23 cellular contexts compared by ENCODE assay signal in the genomic region with DNA sequence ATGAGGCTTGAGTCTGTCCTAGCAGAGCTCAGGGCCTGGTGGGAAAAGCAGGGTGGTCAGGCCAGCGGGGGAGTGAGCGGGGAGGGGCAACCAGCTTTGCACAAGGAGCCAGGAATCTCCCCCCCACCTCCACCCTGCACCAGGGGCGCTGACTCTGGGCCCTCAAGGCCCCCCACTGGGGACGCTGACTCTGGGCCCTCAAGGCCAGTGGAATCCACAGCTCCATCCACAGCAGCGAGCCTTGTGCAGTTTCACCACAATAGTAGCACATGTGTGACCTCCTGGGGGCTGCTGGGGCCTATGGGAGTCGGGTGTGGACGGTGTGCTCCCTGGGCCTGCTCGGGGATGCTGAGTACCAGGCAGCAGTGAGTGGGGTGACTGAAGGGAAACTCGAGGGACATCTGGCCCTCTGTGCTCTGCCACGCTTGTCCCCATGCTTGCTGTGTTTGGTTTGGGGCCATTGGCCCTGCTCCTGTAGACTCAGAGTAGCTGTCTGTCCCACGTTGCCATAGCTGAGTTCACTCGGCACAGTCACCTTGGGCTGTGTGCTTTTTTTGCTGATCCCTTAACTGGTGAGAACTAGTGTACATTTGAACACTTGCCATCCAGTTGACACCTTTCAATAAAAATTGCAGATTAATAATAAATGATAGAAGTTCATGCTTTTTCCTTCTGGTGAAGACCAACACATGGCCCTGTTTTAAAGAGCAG.
A peak's percentile ranks its signal among the peaks of the same experiment; 100 is the strongest.
DNase-seq lines count a peak whose midpoint lies in the region; ATAC-seq and TF ChIP-seq lines count a peak whose summit lies in the region.
"Had no signal": no experiment of that assay in that cellular context is flagged by ENCODE, and none has a peak within 500 bp of the region (broad histone marks: within the 10 kb centered on the region; RNA-seq: fewer than 3 reads in every experiment).

No MANE protein-coding gene starts in this region.

- CTCF ChIA-PET in activated CD4-positive, alpha-beta memory T cell treated with anti-CD3 and anti-CD28 coated beads, Interleukin-2, amount 10 ng/mL, durations not matched to agents 7 days and 5 days (lab: Charles Lee) = interaction anchor here (1.0 kb wide), 1 partner anchor 25 kb away, joined by 3 read pairs; no protein-coding TSS in a partner anchor
- CTCF ChIA-PET in activated CD4-positive, alpha-beta memory T cell treated with anti-CD3 and anti-CD28 coated beads for 36 hours (lab: Charles Lee) = interaction anchor here (1.2 kb wide), 1 partner anchor 26 kb away, joined by 6 read pairs; no protein-coding TSS in a partner anchor

- H2AFZ ChIP-seq in osteoblast (ENCODE audit: low read length) = peak overlapping the region; percentile 85

- TF ChIP-seq CTCF in osteoblast (IDR thresholded peaks at IDR 0.05; ENCODE audit: extremely low read depth, low read depth, low read length) = no peak
- TF ChIP-seq CTCF in tibial artery (IDR thresholded peaks at IDR 0.05) = no peak

- H3K27me3 ChIP-seq in osteoblast (ENCODE audit: insufficient read depth, low read length) (no peaks in the 10 kb centered on the region), tibial artery (no peaks in the 10 kb centered on the region)
- H3K27me3 ChIP-seq: colonic mucosa, right lobe of liver had no signal

- H3K36me3 ChIP-seq in osteoblast (ENCODE audit: insufficient read depth, low read length) (no peaks in the 10 kb centered on the region), tibial artery (peaks cover 11 to 20% (median 19%) of the 10 kb centered on the region in 3 donors)
- H3K36me3 ChIP-seq: colonic mucosa, right lobe of liver had no signal

- H3K4me1 ChIP-seq in osteoblast (ENCODE audit: insufficient read depth, low read length) (peaks cover 23% of the 10 kb centered on the region), tibial artery (peaks cover 0 to 97% (median 62%) of the 10 kb centered on the region in 4 donors)
- H3K4me1 ChIP-seq: colonic mucosa had no signal

- POLR2A ChIA-PET in activated CD4-positive, alpha-beta memory T cell treated with anti-CD3 and anti-CD28 coated beads, Interleukin-2, amount 10 ng/mL, durations not matched to agents 7 days and 5 days (lab: Charles Lee) = no interaction called here
- POLR2A ChIA-PET in activated CD4-positive, alpha-beta memory T cell treated with anti-CD3 and anti-CD28 coated beads for 36 hours (lab: Charles Lee) = interaction anchor here (0.5 kb wide), 1 partner anchor 33 kb away, joined by 4 read pairs; no protein-coding TSS in a partner anchor

- H3K9me3 Mint-ChIP-seq in activated CD4-positive, alpha-beta memory T cell treated with anti-CD3 and anti-CD28 coated beads, Interleukin-2, amount 10 ng/mL, durations not matched to agents 7 days and 5 days = no peaks in the 10 kb centered on the region
- H3K9me3 Mint-ChIP-seq in activated CD4-positive, alpha-beta memory T cell treated with anti-CD3 and anti-CD28 coated beads for 36 hours = no peaks in the 10 kb centered on the region
- no peaks in the 10 kb centered on the region for H3K9me3 Mint-ChIP-seq in activated T-helper 1 cell treated with anti-CD3 and anti-CD28 coated beads, Interleukin-12 subunit alpha, Interleukin-12 subunit beta, Interleukin-2, Interleukin-4 antibody, amounts not matched to agents 30 ng/mL and 10 ng/mL and 1 ng/mL, durations not matched to agents 14 hours and 24 hours and 36 hours
- H3K9me3 Mint-ChIP-seq: activated T-helper 2 cell treated with anti-CD3 and anti-CD28 coated beads, Interferon-gamma antibody, Interleukin-2, Interleukin-4, amounts not matched to agents 10 μg/mL and 5 μg/mL and 100 μg/mL, durations not matched to agents 14 hours and 24 hours and 36 hours; brain; CD8-positive, alpha-beta memory T cell; endodermal cell had no signal

- peaks cover 9% of the 10 kb centered on the region for H3K4me1 Mint-ChIP-seq in activated CD4-positive, alpha-beta memory T cell treated with anti-CD3 and anti-CD28 coated beads, Interleukin-2, amount 10 ng/mL, durations not matched to agents 7 days and 5 days
- peaks cover 12% of the 10 kb centered on the region for H3K4me1 Mint-ChIP-seq in activated CD4-positive, alpha-beta memory T cell treated with anti-CD3 and anti-CD28 coated beads for 36 hours (ENCODE audit: low read depth)
- peaks cover 2% of the 10 kb centered on the region for H3K4me1 Mint-ChIP-seq in activated T-helper 1 cell treated with anti-CD3 and anti-CD28 coated beads, Interleukin-12 subunit alpha, Interleukin-12 subunit beta, Interleukin-2, Interleukin-4 antibody, amounts not matched to agents 30 ng/mL and 10 ng/mL and 1 ng/mL, durations not matched to agents 14 hours and 24 hours and 36 hours (ENCODE audit: low read depth)

- H3K9me3 ChIP-seq in osteoblast (ENCODE audit: low read depth, low read length) = no peaks in the 10 kb centered on the region
- H3K9me3 ChIP-seq in tibial artery = no peaks in the 10 kb centered on the region
- H3K9me3 ChIP-seq: colonic mucosa, right lobe of liver had no signal

- H3K4me2 ChIP-seq in osteoblast (ENCODE audit: insufficient read depth, low read length) = peak overlapping the region; percentile 25

- ATAC-seq in HG03095 (IDR thresholded peaks at IDR 0.05; ENCODE audit: unreplicated experiment) = no peak
- ATAC-seq: right lobe of liver; stimulated activated memory B cell treated with anti-CD40 and anti-IgM and Interleukin-4, amounts not matched to agents 10 μg/mL and 1 μg/mL and 100 μg/mL, for 72 hours had no signal

- intact Hi-C loops in activated CD4-positive, alpha-beta memory T cell treated with anti-CD3 and anti-CD28 coated beads for 36 hours (cut with micrococcal nuclease) = no loop called here
- intact Hi-C loops in cardiac septum (cut with DNase I) = no loop called here
- intact Hi-C loops in tibial artery (cut with DNase I; ENCODE audit: low total_unique reads) = loop anchor here (10.0 kb wide), 2 partner anchors 71 to 111 kb away; no protein-coding TSS in a partner anchor
- intact Hi-C loops in activated T-helper 1 cell treated with anti-CD3 and anti-CD28 coated beads, Interleukin-12 subunit alpha, Interleukin-12 subunit beta, Interleukin-2, Interleukin-4 antibody, amounts not matched to agents 30 ng/mL and 10 ng/mL and 1 ng/mL, durations not matched to agents 14 hours and 24 hours and 36 hours (cut with micrococcal nuclease) = no loop called here

- H3K4me3 ChIP-seq in osteoblast (ENCODE audit: insufficient read depth, low read length) (no peak overlapping the region), tibial artery (no peak overlapping the region)
- H3K4me3 ChIP-seq: colonic mucosa, right lobe of liver had no signal

- H3K79me2 ChIP-seq in osteoblast (ENCODE audit: insufficient read depth, low read length) = no peaks in the 10 kb centered on the region

- H3K27ac ChIP-seq in osteoblast (ENCODE audit: low read depth, low read length) (peak overlapping the region; percentile 54), tibial artery (peak overlapping the region; percentile 60 to 67)
- H3K27ac ChIP-seq: colonic mucosa, right lobe of liver had no signal

- no peaks in the 10 kb centered on the region for H4K20me1 ChIP-seq in osteoblast (ENCODE audit: insufficient read depth, low read length)

- DNase-seq in activated CD4-positive, alpha-beta memory T cell treated with anti-CD3 and anti-CD28 coated beads, Interleukin-2, amount 10 ng/mL, durations not matched to agents 7 days and 5 days = no peak
- DNase-seq in activated CD4-positive, alpha-beta memory T cell treated with anti-CD3 and anti-CD28 coated beads for 36 hours = no peak
- DNase-seq in cardiac septum (ENCODE audit: low spot score) (peak; percentile 66), osteoblast (ENCODE audit: insufficient read length, low spot score, missing footprints) (peak; percentile 79), tibial artery (no peak), NCI-H82 treated with DMSO at 0.1 percent for 48 hours (lab: John Stamatoyannopoulos, UW; ENCODE audit: unreplicated experiment) (no peak)
- no peak for DNase-seq in activated T-helper 1 cell treated with anti-CD3 and anti-CD28 coated beads, Interleukin-12 subunit alpha, Interleukin-12 subunit beta, Interleukin-2, Interleukin-4 antibody, amounts not matched to agents 30 ng/mL and 10 ng/mL and 1 ng/mL, durations not matched to agents 14 hours and 24 hours and 36 hours (ENCODE audit: low spot score)
- DNase-seq: 8988T; activated CD4-positive, CD25-positive, alpha-beta regulatory T cell treated with anti-CD3 and anti-CD28 coated beads, Interleukin-2, amount 50 U/mL, for 72 hours; CD8-positive, alpha-beta memory T cell; colonic mucosa; DMS153; KBM-7; kidney glomerular epithelial cell; NCI-H146; NCI-H2171 treated with DMSO at 0.1 percent for 48 hours; NCI-H69 had no signal

- peak overlapping the region; percentile 37 for H3K27ac Mint-ChIP-seq in activated CD4-positive, alpha-beta memory T cell treated with anti-CD3 and anti-CD28 coated beads, Interleukin-2, amount 10 ng/mL, durations not matched to agents 7 days and 5 days
- H3K27ac Mint-ChIP-seq in activated CD4-positive, alpha-beta memory T cell treated with anti-CD3 and anti-CD28 coated beads for 36 hours = no peak overlapping the region
- no peak overlapping the region for H3K27ac Mint-ChIP-seq in activated T-helper 1 cell treated with anti-CD3 and anti-CD28 coated beads, Interleukin-12 subunit alpha, Interleukin-12 subunit beta, Interleukin-2, Interleukin-4 antibody, amounts not matched to agents 30 ng/mL and 10 ng/mL and 1 ng/mL, durations not matched to agents 14 hours and 24 hours and 36 hours
- H3K27ac Mint-ChIP-seq: activated T-helper 2 cell treated with anti-CD3 and anti-CD28 coated beads, Interferon-gamma antibody, Interleukin-2, Interleukin-4, amounts not matched to agents 10 μg/mL and 5 μg/mL and 100 μg/mL, durations not matched to agents 14 hours and 24 hours and 36 hours; CD8-positive, alpha-beta memory T cell; endodermal cell; stimulated activated memory B cell treated with anti-CD40 and anti-IgM and Interleukin-4, amounts not matched to agents 10 μg/mL and 1 μg/mL and 100 μg/mL, for 72 hours had no signal

- H3K27me3 Mint-ChIP-seq in activated CD4-positive, alpha-beta memory T cell treated with anti-CD3 and anti-CD28 coated beads, Interleukin-2, amount 10 ng/mL, durations not matched to agents 7 days and 5 days = no peaks in the 10 kb centered on the region
- H3K27me3 Mint-ChIP-seq in activated CD4-positive, alpha-beta memory T cell treated with anti-CD3 and anti-CD28 coated beads for 36 hours = no peaks in the 10 kb centered on the region
- no peaks in the 10 kb centered on the region for H3K27me3 Mint-ChIP-seq in activated T-helper 1 cell treated with anti-CD3 and anti-CD28 coated beads, Interleukin-12 subunit alpha, Interleukin-12 subunit beta, Interleukin-2, Interleukin-4 antibody, amounts not matched to agents 30 ng/mL and 10 ng/mL and 1 ng/mL, durations not matched to agents 14 hours and 24 hours and 36 hours (ENCODE audit: insufficient read depth)
- H3K27me3 Mint-ChIP-seq: brain; CD8-positive, alpha-beta memory T cell; stimulated activated memory B cell treated with anti-CD40 and anti-IgM and Interleukin-4, amounts not matched to agents 10 μg/mL and 1 μg/mL and 100 μg/mL, for 72 hours had no signal

- peaks cover 2% of the 10 kb centered on the region for H3K36me3 Mint-ChIP-seq in activated CD4-positive, alpha-beta memory T cell treated with anti-CD3 and anti-CD28 coated beads, Interleukin-2, amount 10 ng/mL, durations not matched to agents 7 days and 5 days (ENCODE audit: low read depth)
- peaks cover 2% of the 10 kb centered on the region for H3K36me3 Mint-ChIP-seq in activated CD4-positive, alpha-beta memory T cell treated with anti-CD3 and anti-CD28 coated beads for 36 hours
- H3K36me3 Mint-ChIP-seq in activated T-helper 1 cell treated with anti-CD3 and anti-CD28 coated beads, Interleukin-12 subunit alpha, Interleukin-12 subunit beta, Interleukin-2, Interleukin-4 antibody, amounts not matched to agents 30 ng/mL and 10 ng/mL and 1 ng/mL, durations not matched to agents 14 hours and 24 hours and 36 hours (ENCODE audit: low read depth) = peaks cover 2% of the 10 kb centered on the region
- H3K36me3 Mint-ChIP-seq: brain had no signal

- no peak overlapping the region for H3K4me3 Mint-ChIP-seq in activated CD4-positive, alpha-beta memory T cell treated with anti-CD3 and anti-CD28 coated beads, Interleukin-2, amount 10 ng/mL, durations not matched to agents 7 days and 5 days
- H3K4me3 Mint-ChIP-seq in activated CD4-positive, alpha-beta memory T cell treated with anti-CD3 and anti-CD28 coated beads for 36 hours = no peak overlapping the region
- H3K4me3 Mint-ChIP-seq in activated T-helper 1 cell treated with anti-CD3 and anti-CD28 coated beads, Interleukin-12 subunit alpha, Interleukin-12 subunit beta, Interleukin-2, Interleukin-4 antibody, amounts not matched to agents 30 ng/mL and 10 ng/mL and 1 ng/mL, durations not matched to agents 14 hours and 24 hours and 36 hours = no peak overlapping the region
- H3K4me3 Mint-ChIP-seq: brain; CD8-positive, alpha-beta memory T cell; endodermal cell; stimulated activated memory B cell treated with anti-CD40 and anti-IgM and Interleukin-4, amounts not matched to agents 10 μg/mL and 1 μg/mL and 100 μg/mL, for 72 hours had no signal

Comparison
In these comparisons a context has a peak if more than half of its experiments do, and no peak if none do; other contexts are left out.
1. DNase-seq: peak in cardiac septum (single experiment) and osteoblast (single experiment); none in activated CD4-positive, alpha-beta memory T cell treated with anti-CD3 and anti-CD28 coated beads, Interleukin-2, amount 10 ng/mL, durations not matched to agents 7 days and 5 days (single experiment), activated CD4-positive, alpha-beta memory T cell treated with anti-CD3 and anti-CD28 coated beads for 36 hours (single experiment), tibial artery (0 of 2), NCI-H82 treated with DMSO at 0.1 percent for 48 hours (single experiment) and activated T-helper 1 cell treated with anti-CD3 and anti-CD28 coated beads, Interleukin-12 subunit alpha, Interleukin-12 subunit beta, Interleukin-2, Interleukin-4 antibody, amounts not matched to agents 30 ng/mL and 10 ng/mL and 1 ng/mL, durations not matched to agents 14 hours and 24 hours and 36 hours (single experiment).